ENCODE assay signal across 14 cellular contexts in the genomic region with DNA sequence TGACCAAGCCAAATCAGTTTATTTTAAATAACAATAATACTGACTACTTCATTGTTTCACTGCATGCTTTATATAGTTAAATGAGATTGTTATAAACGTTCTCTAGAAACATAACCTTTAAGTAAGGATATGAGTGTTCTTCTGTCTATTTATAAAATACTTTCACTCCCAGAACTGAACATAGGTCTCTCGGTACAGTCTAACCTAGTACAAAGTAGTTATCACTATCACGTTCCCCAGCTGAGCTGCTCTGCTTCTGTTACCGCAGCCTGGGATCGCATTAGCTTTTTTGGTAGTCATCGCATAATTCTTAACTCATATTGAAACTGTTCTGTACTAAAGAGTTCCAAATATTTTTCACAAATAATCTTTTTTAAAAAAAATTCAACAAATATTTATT.
A peak's percentile ranks its signal among the peaks of the same experiment; 100 is the strongest.
DNase-seq lines count a peak whose midpoint lies in the region; ATAC-seq and TF ChIP-seq lines count a peak whose summit lies in the region.
"Had no signal": no experiment of that assay in that cellular context is flagged by ENCODE, and none has a peak within 500 bp of the region (broad histone marks: within the 10 kb centered on the region; RNA-seq: fewer than 3 reads in every experiment).

No MANE protein-coding gene starts in this region.

- H3K36me3 Mint-ChIP-seq in activated CD8-positive, alpha-beta memory T cell treated with anti-CD3 and anti-CD28 coated beads, Interleukin-2, amount 10 ng/mL, durations not matched to agents 7 days and 5 days, result peaks cover 11% of the 10 kb centered on the region

- DNase-seq in GM10266 (ENCODE audit: extremely low spot score), result peak; percentile 82
- DNase-seq in coronary artery (ENCODE audit: low spot score), result no peak
- DNase-seq in activated CD8-positive, alpha-beta memory T cell treated with anti-CD3 and anti-CD28 coated beads, Interleukin-2, amount 10 ng/mL, durations not matched to agents 7 days and 5 days, result no peak
- DNase-seq in stimulated activated naive CD4-positive, alpha-beta T cell treated with Interleukin-2 at 50 U/mL for 16 hours (lab: John Stamatoyannopoulos, UW), result no peak
- no peak for DNase-seq in activated T-cell treated with anti-CD3 and anti-CD28 coated beads, Interleukin-2, amount 50 U/mL, for 1 hour
- DNase-seq: activated naive CD8-positive, alpha-beta T cell treated with anti-CD3 and anti-CD28 coated beads for 36 hours; naive B cell; NCI-H2171; PC-9; T1000 had no signal

- H3K27me3 Mint-ChIP-seq in activated CD8-positive, alpha-beta memory T cell treated with anti-CD3 and anti-CD28 coated beads, Interleukin-2, amount 10 ng/mL, durations not matched to agents 7 days and 5 days, result no peaks in the 10 kb centered on the region
- H3K27me3 Mint-ChIP-seq: activated naive CD8-positive, alpha-beta T cell treated with anti-CD3 and anti-CD28 coated beads for 36 hours; naive B cell had no signal

- CTCF ChIA-PET in activated CD8-positive, alpha-beta memory T cell treated with anti-CD3 and anti-CD28 coated beads, Interleukin-2, amount 10 ng/mL, durations not matched to agents 7 days and 5 days (lab: Charles Lee), result no interaction called here

- H3K4me3 Mint-ChIP-seq in activated CD8-positive, alpha-beta memory T cell treated with anti-CD3 and anti-CD28 coated beads, Interleukin-2, amount 10 ng/mL, durations not matched to agents 7 days and 5 days, result no peak overlapping the region
- H3K4me3 Mint-ChIP-seq: activated naive CD8-positive, alpha-beta T cell treated with anti-CD3 and anti-CD28 coated beads for 36 hours; naive B cell had no signal

- no peak for TF ChIP-seq CTCF in GM10266 (IDR thresholded peaks at IDR 0.05; ENCODE audit: control insufficient read depth, insufficient read depth, low read depth, missing control alignments)
- no peak for TF ChIP-seq CTCF in coronary artery (IDR thresholded peaks at IDR 0.05)

- no peak overlapping the region for H3K4me3 ChIP-seq in coronary artery
- H3K4me3 ChIP-seq: PC-9, tibial nerve had no signal

- peak; percentile 99 for ATAC-seq in GM19035 (IDR thresholded peaks at IDR 0.05; ENCODE audit: unreplicated experiment)
- ATAC-seq in GM21723 (IDR thresholded peaks at IDR 0.05; ENCODE audit: unreplicated experiment), result peak; percentile 98
- ATAC-seq in HG03135 (IDR thresholded peaks at IDR 0.05; ENCODE audit: unreplicated experiment), result peak; percentile 87
- ATAC-seq in activated CD8-positive, alpha-beta memory T cell treated with anti-CD3 and anti-CD28 coated beads, Interleukin-2, amount 10 ng/mL, durations not matched to agents 7 days and 5 days, result no peak

- no peaks in the 10 kb centered on the region for H3K9me3 Mint-ChIP-seq in activated CD8-positive, alpha-beta memory T cell treated with anti-CD3 and anti-CD28 coated beads, Interleukin-2, amount 10 ng/mL, durations not matched to agents 7 days and 5 days (ENCODE audit: low read depth)
- H3K9me3 Mint-ChIP-seq: activated naive CD8-positive, alpha-beta T cell treated with anti-CD3 and anti-CD28 coated beads for 36 hours; naive B cell had no signal

- H3K27ac Mint-ChIP-seq in activated CD8-positive, alpha-beta memory T cell treated with anti-CD3 and anti-CD28 coated beads, Interleukin-2, amount 10 ng/mL, durations not matched to agents 7 days and 5 days, result no peak overlapping the region
- H3K27ac Mint-ChIP-seq: activated naive CD8-positive, alpha-beta T cell treated with anti-CD3 and anti-CD28 coated beads for 36 hours had no signal

- H3K4me1 Mint-ChIP-seq in activated CD8-positive, alpha-beta memory T cell treated with anti-CD3 and anti-CD28 coated beads, Interleukin-2, amount 10 ng/mL, durations not matched to agents 7 days and 5 days, result no peaks in the 10 kb centered on the region
- H3K4me1 Mint-ChIP-seq: activated naive CD8-positive, alpha-beta T cell treated with anti-CD3 and anti-CD28 coated beads for 36 hours had no signal

- no peak overlapping the region for H3K27ac ChIP-seq in coronary artery
- H3K27ac ChIP-seq: PC-9, tibial nerve had no signal
